Comparison of ENCODE assay signal across 1 cellular context in genomic region chr11:59802639-59803176, GRCh38.
A peak's percentile ranks its signal among the peaks of the same experiment; 100 is the strongest.
TF ChIP-seq lines count a peak whose summit lies in the region.

No MANE protein-coding gene starts in this region.

TF ChIP-seq in K562, 482 proteins besides CTCF, POLR2A, EP300 and RAD21 (continued from another document and continues in another):
- TF ChIP-seq, protein P1, sequence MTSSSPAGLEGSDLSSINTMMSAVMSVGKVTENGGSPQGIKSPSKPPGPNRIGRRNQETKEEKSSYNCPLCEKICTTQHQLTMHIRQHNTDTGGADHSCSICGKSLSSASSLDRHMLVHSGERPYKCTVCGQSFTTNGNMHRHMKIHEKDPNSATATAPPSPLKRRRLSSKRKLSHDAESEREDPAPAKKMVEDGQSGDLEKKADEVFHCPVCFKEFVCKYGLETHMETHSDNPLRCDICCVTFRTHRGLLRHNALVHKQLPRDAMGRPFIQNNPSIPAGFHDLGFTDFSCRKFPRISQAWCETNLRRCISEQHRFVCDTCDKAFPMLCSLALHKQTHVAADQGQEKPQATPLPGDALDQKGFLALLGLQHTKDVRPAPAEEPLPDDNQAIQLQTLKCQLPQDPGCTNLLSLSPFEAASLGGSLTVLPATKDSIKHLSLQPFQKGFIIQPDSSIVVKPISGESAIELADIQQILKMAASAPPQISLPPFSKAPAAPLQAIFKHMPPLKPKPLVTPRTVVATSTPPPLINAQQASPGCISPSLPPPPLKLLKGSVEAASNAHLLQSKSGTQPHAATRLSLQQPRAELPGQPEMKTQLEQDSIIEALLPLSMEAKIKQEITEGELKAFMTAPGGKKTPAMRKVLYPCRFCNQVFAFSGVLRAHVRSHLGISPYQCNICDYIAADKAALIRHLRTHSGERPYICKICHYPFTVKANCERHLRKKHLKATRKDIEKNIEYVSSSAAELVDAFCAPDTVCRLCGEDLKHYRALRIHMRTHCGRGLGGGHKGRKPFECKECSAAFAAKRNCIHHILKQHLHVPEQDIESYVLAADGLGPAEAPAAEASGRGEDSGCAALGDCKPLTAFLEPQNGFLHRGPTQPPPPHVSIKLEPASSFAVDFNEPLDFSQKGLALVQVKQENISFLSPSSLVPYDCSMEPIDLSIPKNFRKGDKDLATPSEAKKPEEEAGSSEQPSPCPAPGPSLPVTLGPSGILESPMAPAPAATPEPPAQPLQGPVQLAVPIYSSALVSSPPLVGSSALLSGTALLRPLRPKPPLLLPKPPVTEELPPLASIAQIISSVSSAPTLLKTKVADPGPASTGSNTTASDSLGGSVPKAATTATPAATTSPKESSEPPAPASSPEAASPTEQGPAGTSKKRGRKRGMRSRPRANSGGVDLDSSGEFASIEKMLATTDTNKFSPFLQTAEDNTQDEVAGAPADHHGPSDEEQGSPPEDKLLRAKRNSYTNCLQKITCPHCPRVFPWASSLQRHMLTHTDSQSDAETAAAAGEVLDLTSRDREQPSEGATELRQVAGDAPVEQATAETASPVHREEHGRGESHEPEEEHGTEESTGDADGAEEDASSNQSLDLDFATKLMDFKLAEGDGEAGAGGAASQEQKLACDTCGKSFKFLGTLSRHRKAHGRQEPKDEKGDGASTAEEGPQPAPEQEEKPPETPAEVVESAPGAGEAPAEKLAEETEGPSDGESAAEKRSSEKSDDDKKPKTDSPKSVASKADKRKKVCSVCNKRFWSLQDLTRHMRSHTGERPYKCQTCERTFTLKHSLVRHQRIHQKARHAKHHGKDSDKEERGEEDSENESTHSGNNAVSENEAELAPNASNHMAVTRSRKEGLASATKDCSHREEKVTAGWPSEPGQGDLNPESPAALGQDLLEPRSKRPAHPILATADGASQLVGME (CRISPR knock-in tag; IDR thresholded peaks at IDR 0.05): no peak
- TF ChIP-seq ZNF766 (CRISPR knock-in tag; conservative IDR thresholded peaks at IDR 0.05) (no peak), ATF4 (CRISPR knock-in tag; IDR thresholded peaks at IDR 0.05) (no peak), BRF2 (IDR thresholded peaks at IDR 0.05; ENCODE audit: borderline replicate concordance, insufficient read depth, insufficient read length) (no peak), L3MBTL2 (IDR thresholded peaks at IDR 0.05) (peak; percentile 99), SMC3 (conservative IDR thresholded peaks at IDR 0.05; ENCODE audit: insufficient read depth, low read depth, low read length) (peak; percentile 55), MEF2A (IDR thresholded peaks at IDR 0.05; ENCODE audit: control insufficient read depth, low read depth, low read length) (no peak), PREB (CRISPR knock-in tag; IDR thresholded peaks at IDR 0.05) (no peak), BRD4 (IDR thresholded peaks at IDR 0.05) (no peak), SPI1 (IDR thresholded peaks at IDR 0.05; ENCODE audit: borderline replicate concordance, low read depth, low read length) (no peak), NR4A1 (CRISPR knock-in tag; IDR thresholded peaks at IDR 0.05) (no peak), NR4A1 (tag; IDR thresholded peaks at IDR 0.05) (no peak), MAZ (CRISPR knock-in tag; conservative IDR thresholded peaks at IDR 0.05 in 1 of 2, IDR thresholded peaks at IDR 0.05 in 1 of 2) (peak in 1 of 2 experiments; percentile 56; a peak in 2 of 4 replicates), TEAD1 (CRISPR knock-in tag; IDR thresholded peaks at IDR 0.05) (no peak), MNT (conservative IDR thresholded peaks at IDR 0.05) (peak in 1 of 2 experiments; percentile 32; a peak in 1 of 4 replicates), CAMTA2 (CRISPR knock-in tag; conservative IDR thresholded peaks at IDR 0.05) (no peak), FOSL1 (tag; conservative IDR thresholded peaks at IDR 0.05) (no peak), ZBTB40 (IDR thresholded peaks at IDR 0.05) (no peak), ZBTB40 (CRISPR knock-in tag; IDR thresholded peaks at IDR 0.05) (no peak)
- TF ChIP-seq, protein P2, sequence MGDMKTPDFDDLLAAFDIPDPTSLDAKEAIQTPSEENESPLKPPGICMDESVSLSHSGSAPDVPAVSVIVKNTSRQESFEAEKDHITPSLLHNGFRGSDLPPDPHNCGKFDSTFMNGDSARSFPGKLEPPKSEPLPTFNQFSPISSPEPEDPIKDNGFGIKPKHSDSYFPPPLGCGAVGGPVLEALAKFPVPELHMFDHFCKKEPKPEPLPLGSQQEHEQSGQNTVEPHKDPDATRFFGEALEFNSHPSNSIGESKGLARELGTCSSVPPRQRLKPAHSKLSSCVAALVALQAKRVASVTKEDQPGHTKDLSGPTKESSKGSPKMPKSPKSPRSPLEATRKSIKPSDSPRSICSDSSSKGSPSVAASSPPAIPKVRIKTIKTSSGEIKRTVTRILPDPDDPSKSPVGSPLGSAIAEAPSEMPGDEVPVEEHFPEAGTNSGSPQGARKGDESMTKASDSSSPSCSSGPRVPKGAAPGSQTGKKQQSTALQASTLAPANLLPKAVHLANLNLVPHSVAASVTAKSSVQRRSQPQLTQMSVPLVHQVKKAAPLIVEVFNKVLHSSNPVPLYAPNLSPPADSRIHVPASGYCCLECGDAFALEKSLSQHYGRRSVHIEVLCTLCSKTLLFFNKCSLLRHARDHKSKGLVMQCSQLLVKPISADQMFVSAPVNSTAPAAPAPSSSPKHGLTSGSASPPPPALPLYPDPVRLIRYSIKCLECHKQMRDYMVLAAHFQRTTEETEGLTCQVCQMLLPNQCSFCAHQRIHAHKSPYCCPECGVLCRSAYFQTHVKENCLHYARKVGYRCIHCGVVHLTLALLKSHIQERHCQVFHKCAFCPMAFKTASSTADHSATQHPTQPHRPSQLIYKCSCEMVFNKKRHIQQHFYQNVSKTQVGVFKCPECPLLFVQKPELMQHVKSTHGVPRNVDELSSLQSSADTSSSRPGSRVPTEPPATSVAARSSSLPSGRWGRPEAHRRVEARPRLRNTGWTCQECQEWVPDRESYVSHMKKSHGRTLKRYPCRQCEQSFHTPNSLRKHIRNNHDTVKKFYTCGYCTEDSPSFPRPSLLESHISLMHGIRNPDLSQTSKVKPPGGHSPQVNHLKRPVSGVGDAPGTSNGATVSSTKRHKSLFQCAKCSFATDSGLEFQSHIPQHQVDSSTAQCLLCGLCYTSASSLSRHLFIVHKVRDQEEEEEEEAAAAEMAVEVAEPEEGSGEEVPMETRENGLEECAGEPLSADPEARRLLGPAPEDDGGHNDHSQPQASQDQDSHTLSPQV (IDR thresholded peaks at IDR 0.05): peak; percentile 80
- TF ChIP-seq, protein P3, sequence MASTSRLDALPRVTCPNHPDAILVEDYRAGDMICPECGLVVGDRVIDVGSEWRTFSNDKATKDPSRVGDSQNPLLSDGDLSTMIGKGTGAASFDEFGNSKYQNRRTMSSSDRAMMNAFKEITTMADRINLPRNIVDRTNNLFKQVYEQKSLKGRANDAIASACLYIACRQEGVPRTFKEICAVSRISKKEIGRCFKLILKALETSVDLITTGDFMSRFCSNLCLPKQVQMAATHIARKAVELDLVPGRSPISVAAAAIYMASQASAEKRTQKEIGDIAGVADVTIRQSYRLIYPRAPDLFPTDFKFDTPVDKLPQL (IDR thresholded peaks at IDR 0.05; ENCODE audit: extremely low read depth, insufficient read length): no peak
- TF ChIP-seq, protein P4, sequence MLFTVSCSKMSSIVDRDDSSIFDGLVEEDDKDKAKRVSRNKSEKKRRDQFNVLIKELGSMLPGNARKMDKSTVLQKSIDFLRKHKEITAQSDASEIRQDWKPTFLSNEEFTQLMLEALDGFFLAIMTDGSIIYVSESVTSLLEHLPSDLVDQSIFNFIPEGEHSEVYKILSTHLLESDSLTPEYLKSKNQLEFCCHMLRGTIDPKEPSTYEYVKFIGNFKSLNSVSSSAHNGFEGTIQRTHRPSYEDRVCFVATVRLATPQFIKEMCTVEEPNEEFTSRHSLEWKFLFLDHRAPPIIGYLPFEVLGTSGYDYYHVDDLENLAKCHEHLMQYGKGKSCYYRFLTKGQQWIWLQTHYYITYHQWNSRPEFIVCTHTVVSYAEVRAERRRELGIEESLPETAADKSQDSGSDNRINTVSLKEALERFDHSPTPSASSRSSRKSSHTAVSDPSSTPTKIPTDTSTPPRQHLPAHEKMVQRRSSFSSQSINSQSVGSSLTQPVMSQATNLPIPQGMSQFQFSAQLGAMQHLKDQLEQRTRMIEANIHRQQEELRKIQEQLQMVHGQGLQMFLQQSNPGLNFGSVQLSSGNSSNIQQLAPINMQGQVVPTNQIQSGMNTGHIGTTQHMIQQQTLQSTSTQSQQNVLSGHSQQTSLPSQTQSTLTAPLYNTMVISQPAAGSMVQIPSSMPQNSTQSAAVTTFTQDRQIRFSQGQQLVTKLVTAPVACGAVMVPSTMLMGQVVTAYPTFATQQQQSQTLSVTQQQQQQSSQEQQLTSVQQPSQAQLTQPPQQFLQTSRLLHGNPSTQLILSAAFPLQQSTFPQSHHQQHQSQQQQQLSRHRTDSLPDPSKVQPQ (CRISPR knock-in tag; IDR thresholded peaks at IDR 0.05; ENCODE audit: borderline replicate concordance): no peak
